In genomic region chr7:22356855-22357310, GRCh38 we compare ENCODE assay signal across 8 cellular contexts. TPM values are rescaled to one million over a fixed set of nuclear protein-coding genes. Genes with fewer than 3 reads are reported as not detected.
DNase-seq lines count a peak whose midpoint lies in the region; ATAC-seq and TF ChIP-seq lines count a peak whose summit lies in the region.

TSS of gene RAPGEF5 (minus strand) at chr7:22357154. CDS start at chr7:22357060, 94 bp downstream.

- H3K27ac Mint-ChIP-seq in CD8-positive, alpha-beta T cell: no peak within 1 kb of the TSS
- no peak within 1 kb of the TSS for H3K27ac Mint-ChIP-seq in nephron progenitor cell

- CTCF ChIA-PET in CD8-positive, alpha-beta T cell (lab: Charles Lee): no interaction called here

- H3K4me1 Mint-ChIP-seq in CD8-positive, alpha-beta T cell (ENCODE audit: low read depth): peaks cover 9% of the 10 kb centered on the region
- peaks cover 29% of the 10 kb centered on the region for H3K4me1 Mint-ChIP-seq in nephron progenitor cell

- intact Hi-C loops in CD8-positive, alpha-beta T cell (cut with DNase I, micrococcal nuclease): no loop called here

- no peaks in the 10 kb centered on the region for H3K36me3 ChIP-seq in CD8-positive, alpha-beta T cell (ENCODE audit: insufficient read depth, low read length)

- H3K4me3 Mint-ChIP-seq in CD8-positive, alpha-beta T cell: peak within 1 kb of the TSS; percentile 67
- peak within 1 kb of the TSS; percentile 88 for H3K4me3 Mint-ChIP-seq in nephron progenitor cell

- POLR2A ChIA-PET in CD8-positive, alpha-beta T cell (lab: Charles Lee): no interaction called here

- TF ChIP-seq CTCF in CD8-positive, alpha-beta T cell (IDR thresholded peaks at IDR 0.05): no peak
- TF ChIP-seq CTCF in nephron progenitor cell (IDR thresholded peaks at IDR 0.05): no peak

- in situ Hi-C loops in SK-MEL-5 (cut with HindIII; ENCODE audit: low pct_unique_long_range_greater_than_20kb, low sequenced_read_pairs): no loop called here

- peaks cover 10% of the 10 kb centered on the region for H3K9me3 Mint-ChIP-seq in CD8-positive, alpha-beta T cell
- peaks cover 37% of the 10 kb centered on the region for H3K9me3 Mint-ChIP-seq in nephron progenitor cell

- H3K9me3 ChIP-seq in CD8-positive, alpha-beta T cell (ENCODE audit: low read length): no peaks in the 10 kb centered on the region

- H3K27me3 Mint-ChIP-seq in CD8-positive, alpha-beta T cell (ENCODE audit: low read depth): peaks cover 40% of the 10 kb centered on the region
- H3K27me3 Mint-ChIP-seq in nephron progenitor cell (ENCODE audit: low read depth, poor library complexity): peaks cover 33% of the 10 kb centered on the region

- no peak within 1 kb of the TSS for H3K27ac ChIP-seq in CD8-positive, alpha-beta T cell (ENCODE audit: low read depth, low read length)

- DNase-seq in CD8-positive, alpha-beta T cell: no peak
- DNase-seq in SK-MEL-5 (ENCODE audit: low read depth, low spot score) (no peak), nephron progenitor cell (peak; percentile 55)
- no peak for DNase-seq in stimulated activated CD4-positive, alpha-beta T cell treated with anti-CD3 and anti-CD28 coated beads, Interleukin-2, amount 100 ng/mL, for 48 hours

- H3K36me3 Mint-ChIP-seq in CD8-positive, alpha-beta T cell: no peaks in the 10 kb centered on the region
- peaks cover 24% of the 10 kb centered on the region for H3K36me3 Mint-ChIP-seq in nephron progenitor cell (ENCODE audit: low read depth)

- ATAC-seq in CD8-positive, alpha-beta T cell: no peak
- ATAC-seq in GM19025 (IDR thresholded peaks at IDR 0.05; ENCODE audit: low read depth, unreplicated experiment) (peak; percentile 74), HG03457 (IDR thresholded peaks at IDR 0.05; ENCODE audit: unreplicated experiment) (peak; percentile 54), esophagus mucosa (peak; percentile 85), HG03469 (IDR thresholded peaks at IDR 0.05; ENCODE audit: unreplicated experiment) (no peak)

- H3K4me1 ChIP-seq in CD8-positive, alpha-beta T cell (ENCODE audit: insufficient read depth, low read length): no peaks in the 10 kb centered on the region

- no peaks in the 10 kb centered on the region for H3K27me3 ChIP-seq in CD8-positive, alpha-beta T cell (ENCODE audit: insufficient read depth, low read length)

- H3K4me3 ChIP-seq in CD8-positive, alpha-beta T cell (ENCODE audit: low read depth, low read length): no peak within 1 kb of the TSS

RNA-seq across cellular contexts. Expression of gene RAPGEF5, which starts in this region (rescaled TPM):
- under 1 TPM; 0.71 to 0.72 TPM for total RNA-seq in CD8-positive, alpha-beta T cell
- 16.3 and 20.8 TPM in 2 replicates for total RNA-seq in SK-MEL-5 (2014; rRNA removed; shearing (Covaris generic))
- polyA plus RNA-seq in SK-MEL-5 (2015; cell fraction: cytosol; rRNA removed): 5.5 and 7.9 TPM in 2 replicates
- polyA plus RNA-seq in SK-MEL-5 (2015; cell fraction: nucleus; rRNA removed): 7.5 and 9.1 TPM in 2 replicates
- 48.6 TPM for total RNA-seq in esophagus mucosa

Comparison
In these comparisons a context has a peak if more than half of its experiments do, and no peak if none do; other contexts are left out.
1. RNA of gene RAPGEF5 (total RNA-seq): 48.6 TPM in esophagus mucosa (single experiment) and 16.3 to 20.8 TPM in SK-MEL-5; 0.71 to 0.72 TPM in CD8-positive, alpha-beta T cell; every median in the first group is over 10 times any median in the second.
2. ATAC-seq: peak in GM19025 (single experiment), HG03457 (single experiment) and esophagus mucosa (single experiment); none in CD8-positive, alpha-beta T cell (single experiment) and HG03469 (single experiment).